In the genomic region with DNA sequence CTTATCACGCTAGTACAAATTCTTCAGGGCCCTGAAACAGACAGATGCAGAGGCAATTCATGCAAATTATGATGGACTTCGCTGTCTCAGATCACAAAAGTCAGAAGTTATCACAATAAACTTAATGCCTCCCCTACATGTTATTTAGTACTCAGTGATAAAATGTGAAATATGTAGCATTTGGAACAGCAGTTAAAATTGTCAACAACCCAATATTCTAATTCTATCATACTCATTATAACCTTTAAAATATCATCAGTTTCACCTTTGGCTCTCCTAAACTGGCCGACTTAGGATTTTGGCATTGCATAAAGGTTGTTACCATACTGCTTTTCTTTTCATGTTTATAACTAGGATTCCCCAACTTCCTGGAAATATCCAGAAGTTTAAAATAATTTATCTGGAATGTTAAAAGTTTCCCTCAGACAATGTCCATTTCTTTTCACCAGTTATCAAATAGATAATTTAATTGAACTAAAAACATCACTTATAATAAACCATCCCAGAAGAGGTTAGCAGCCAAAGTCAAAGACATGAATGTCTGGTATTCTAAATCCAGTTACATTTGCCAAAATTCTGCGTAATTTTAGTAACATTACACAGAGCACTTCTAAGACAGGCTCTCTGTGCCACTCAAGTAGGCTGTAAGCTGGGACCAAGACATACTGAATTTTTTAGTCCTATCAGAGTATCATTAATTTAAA, we compare ENCODE assay signal across 23 cellular contexts.
"Had no signal": no experiment of that assay in that cellular context is flagged by ENCODE, and none has a peak within 500 bp of the region (broad histone marks: within the 10 kb centered on the region; RNA-seq: fewer than 3 reads in every experiment).

No MANE protein-coding gene starts in this region.

- H3K27ac Mint-ChIP-seq: activated CD4-positive, alpha-beta T cell treated with anti-CD3 and anti-CD28 coated beads for 36 hours; activated CD8-positive, alpha-beta T cell treated with anti-CD3 and anti-CD28 coated beads, Interleukin-2, amount 10 ng/mL, durations not matched to agents 7 days and 5 days; activated naive CD8-positive, alpha-beta T cell treated with anti-CD3 and anti-CD28 coated beads for 36 hours; activated T-cell treated with anti-CD3 and anti-CD28 coated beads, Interleukin-2, amount 50 U/mL, for 72 hours; endodermal cell; natural killer cell; T-helper 2 cell treated with Interferon-gamma antibody and Interleukin-4, amounts not matched to agents 5 μg/mL and 100 μg/mL, for 36 hours had no signal

- H3K9me3 Mint-ChIP-seq: endodermal cell; T-helper 2 cell treated with Interferon-gamma antibody and Interleukin-4, amounts not matched to agents 5 μg/mL and 100 μg/mL, for 36 hours had no signal

- H3K27me3 ChIP-seq: ascending aorta, cardiac muscle cell, gastrocnemius medialis, right atrium auricular region, tibial nerve had no signal

- H3K36me3 Mint-ChIP-seq: activated naive CD8-positive, alpha-beta T cell treated with anti-CD3 and anti-CD28 coated beads for 36 hours had no signal

- DNase-seq: activated CD4-positive, alpha-beta T cell treated with anti-CD3 and anti-CD28 coated beads for 36 hours; activated CD4-positive, CD25-positive, alpha-beta regulatory T cell; activated CD8-positive, alpha-beta T cell treated with anti-CD3 and anti-CD28 coated beads, Interleukin-2, amount 10 ng/mL, durations not matched to agents 7 days and 5 days; activated naive CD4-positive, alpha-beta T cell treated with Interleukin-2 at 50 U/mL for 16 hours; activated naive CD8-positive, alpha-beta T cell treated with anti-CD3 and anti-CD28 coated beads for 36 hours; activated T-cell treated with anti-CD3 and anti-CD28 coated beads for 4 hours; activated T-cell treated with anti-CD3 and anti-CD28 coated beads, Interleukin-2, amount 50 U/mL, for 72 hours; endodermal cell; gastrocnemius medialis; glutamatergic neuron; islet precursor cell; midbrain; natural killer cell; spleen; stimulated activated naive CD4-positive, alpha-beta T cell; T-helper 1 cell had no signal

- H3K27me3 Mint-ChIP-seq: brain had no signal

- H3K4me3 Mint-ChIP-seq: activated CD4-positive, alpha-beta T cell treated with anti-CD3 and anti-CD28 coated beads for 36 hours; activated CD8-positive, alpha-beta T cell treated with anti-CD3 and anti-CD28 coated beads, Interleukin-2, amount 10 ng/mL, durations not matched to agents 7 days and 5 days; activated naive CD8-positive, alpha-beta T cell treated with anti-CD3 and anti-CD28 coated beads for 36 hours; activated T-cell treated with anti-CD3 and anti-CD28 coated beads, Interleukin-2, amount 50 U/mL, for 72 hours; brain; endodermal cell; natural killer cell; T-helper 2 cell treated with Interferon-gamma antibody and Interleukin-4, amounts not matched to agents 5 μg/mL and 100 μg/mL, for 36 hours had no signal

- H3K4me1 ChIP-seq: gastrocnemius medialis, right atrium auricular region, spleen, tibial nerve had no signal

- H3K36me3 ChIP-seq: ascending aorta, cardiac muscle cell, gastrocnemius medialis, right atrium auricular region, spleen, tibial nerve had no signal

- H3K27ac ChIP-seq: ascending aorta, cardiac muscle cell, gastrocnemius medialis, right atrium auricular region, tibial nerve had no signal

- ATAC-seq: activated CD4-positive, alpha-beta T cell treated with anti-CD3 and anti-CD28 coated beads for 36 hours; activated CD8-positive, alpha-beta T cell treated with anti-CD3 and anti-CD28 coated beads, Interleukin-2, amount 10 ng/mL, durations not matched to agents 7 days and 5 days; activated T-cell treated with anti-CD3 and anti-CD28 coated beads, Interleukin-2, amount 50 U/mL, for 72 hours; esophagus mucosa; gastrocnemius medialis; natural killer cell had no signal

- H3K4me3 ChIP-seq: ascending aorta, cardiac muscle cell, gastrocnemius medialis, right atrium auricular region, spleen, tibial nerve had no signal

- H3K4me1 Mint-ChIP-seq: activated CD4-positive, alpha-beta T cell treated with anti-CD3 and anti-CD28 coated beads for 36 hours; activated naive CD8-positive, alpha-beta T cell treated with anti-CD3 and anti-CD28 coated beads for 36 hours; endodermal cell; natural killer cell had no signal

- H3K9me3 ChIP-seq: ascending aorta, gastrocnemius medialis, right atrium auricular region had no signal
